ENCODE assay signal across 8 cellular contexts in genomic region chr3:9843715-9844438, GRCh38. TPM values are rescaled to one million over a fixed set of nuclear protein-coding genes. Genes with fewer than 3 reads are reported as not detected.
DNase-seq lines count a peak whose midpoint lies in the region; ATAC-seq and TF ChIP-seq lines count a peak whose summit lies in the region.

RPUSD3 (minus strand) TSS chr3:9844008; CDS start chr3:9843990, 18 bp downstream.

- peaks cover 13% of the 10 kb centered on the region for H3K4me1 ChIP-seq in osteoblast (ENCODE audit: insufficient read depth, low read length)
- peaks cover 5 to 6% of the 10 kb centered on the region in 2 donors for H3K4me1 ChIP-seq in thoracic aorta (ENCODE audit: control insufficient read depth in 1 of 2, low read depth in 2 of 2)

- peak within 1 kb of the TSS; percentile 94 for H3K27ac Mint-ChIP-seq in activated naive CD8-positive, alpha-beta T cell

- H3K4me2 ChIP-seq in osteoblast (ENCODE audit: insufficient read depth, low read length) = peak within 1 kb of the TSS; percentile 97

- H3K9me3 ChIP-seq in osteoblast (ENCODE audit: low read depth, low read length) (no peaks in the 10 kb centered on the region), thoracic aorta (no peaks in the 10 kb centered on the region)

- TF ChIP-seq CTCF in HFF-Myc (IDR thresholded peaks at IDR 0.05; ENCODE audit: low read depth, low read length, missing control alignments) = no peak
- no peak for TF ChIP-seq CTCF in NB4 (IDR thresholded peaks at IDR 0.05; ENCODE audit: low read depth, low read length)
- no peak for TF ChIP-seq CTCF in osteoblast (IDR thresholded peaks at IDR 0.05; ENCODE audit: extremely low read depth, low read depth, low read length)
- TF ChIP-seq CTCF in thoracic aorta (IDR thresholded peaks at IDR 0.05) = no peak

- peaks cover 6% of the 10 kb centered on the region for H4K20me1 ChIP-seq in osteoblast (ENCODE audit: insufficient read depth, low read length)

- no peaks in the 10 kb centered on the region for H3K9me3 Mint-ChIP-seq in activated naive CD8-positive, alpha-beta T cell (ENCODE audit: low read depth)

- H3K36me3 ChIP-seq in osteoblast (ENCODE audit: insufficient read depth, low read length) (peaks cover 32% of the 10 kb centered on the region), thoracic aorta (peaks cover 9% of the 10 kb centered on the region)

- no peaks in the 10 kb centered on the region for H3K27me3 Mint-ChIP-seq in activated naive CD8-positive, alpha-beta T cell

- H3K79me2 ChIP-seq in osteoblast (ENCODE audit: insufficient read depth, low read length) = peaks cover 11% of the 10 kb centered on the region

- H3K4me1 Mint-ChIP-seq in activated naive CD8-positive, alpha-beta T cell (ENCODE audit: low read depth) = peaks cover 20% of the 10 kb centered on the region

- TF ChIP-seq POLR2A in NB4 (IDR thresholded peaks at IDR 0.05; ENCODE audit: extremely low read depth, insufficient read length) = peak; percentile 82

- H3K4me3 Mint-ChIP-seq in activated naive CD8-positive, alpha-beta T cell = peak within 1 kb of the TSS; percentile 96

- H3K27ac ChIP-seq in osteoblast (ENCODE audit: low read depth, low read length) (peak within 1 kb of the TSS; percentile 79), thoracic aorta (peak within 1 kb of the TSS; percentile 76 to 80)

- H3K36me3 Mint-ChIP-seq in activated naive CD8-positive, alpha-beta T cell = peaks cover 3% of the 10 kb centered on the region

- H3K27me3 ChIP-seq in osteoblast (ENCODE audit: insufficient read depth, low read length) = no peaks in the 10 kb centered on the region
- H3K27me3 ChIP-seq in thoracic aorta (replicated peaks; ENCODE audit: insufficient read depth) = no peaks in the 10 kb centered on the region

- H2AFZ ChIP-seq in osteoblast (ENCODE audit: low read length) = peak within 1 kb of the TSS; percentile 98

- H3K4me3 ChIP-seq in HFF-Myc (replicated peaks; ENCODE audit: low read depth, low read length) (peak within 1 kb of the TSS; percentile 79), NB4 (ENCODE audit: low read depth, low read length) (peak within 1 kb of the TSS; percentile 80), osteoblast (ENCODE audit: insufficient read depth, low read length) (peak within 1 kb of the TSS; percentile 98), thoracic aorta (peak within 1 kb of the TSS; percentile 76)

- peak; percentile 66 for DNase-seq in GM04503 (ENCODE audit: low read depth)
- DNase-seq in HFF-Myc (ENCODE audit: extremely low read depth, low read depth) = peak; percentile 89
- peak; percentile 94 for DNase-seq in NB4 (ENCODE audit: low read depth)
- peak; percentile 85 for DNase-seq in SKM-1 treated with dmso at 0.1 percent for 144 hours (lab: John Stamatoyannopoulos, UW; ENCODE audit: unreplicated experiment)
- peak; percentile 96 for DNase-seq in glomerular visceral epithelial cell (ENCODE audit: extremely low spot score)
- peak; percentile 99 for DNase-seq in osteoblast (ENCODE audit: insufficient read length, low spot score, missing footprints)
- DNase-seq in thoracic aorta (ENCODE audit: low spot score) = peak; percentile 91

- ATAC-seq in thoracic aorta (ENCODE audit: insufficient number of reproducible peaks, low FRiP score, low read depth) = peak; percentile 96

RNA-seq across cellular contexts. Expression of gene RPUSD3, which starts in this region (rescaled TPM):
- 18.6 and 19.2 TPM in 2 replicates for total RNA-seq in osteoblast
- total RNA-seq in thoracic aorta = 10 to 100 TPM; 24.5 to 41.3 TPM

Comparison
In these comparisons a context has a peak if more than half of its experiments do, and no peak if none do; other contexts are left out.
1. Peak in every context shown above with its lines: DNase-seq, ATAC-seq, H3K4me3 ChIP-seq and H3K27ac ChIP-seq.